ENCODE assay signal across 1 cellular context in genomic region chr7:22331704-22332103, GRCh38.
TF ChIP-seq lines count a peak whose summit lies in the region.

No MANE protein-coding gene starts in this region.

TF ChIP-seq in GM23338, 12 proteins besides CTCF, POLR2A, EP300 and RAD21 (continued from another document):
- TF ChIP-seq ZNF462 (CRISPR knock-in tag; IDR thresholded peaks at IDR 0.05) (no peak), EZH2phosphoT487 (IDR thresholded peaks at IDR 0.05; ENCODE audit: unreplicated experiment) (no peak)
